ENCODE assay signal across 9 cellular contexts in genomic region chr5:67003906-67004729, GRCh38.
A peak's percentile ranks its signal among the peaks of the same experiment; 100 is the strongest.
DNase-seq lines count a peak whose midpoint lies in the region; ATAC-seq, FAIRE-seq and TF ChIP-seq lines count a peak whose summit lies in the region.
"Had no signal": no experiment of that assay in that cellular context is flagged by ENCODE, and none has a peak within 500 bp of the region (broad histone marks: within the 10 kb centered on the region; RNA-seq: fewer than 3 reads in every experiment).

No MANE protein-coding gene starts in this region.

- peak overlapping the region; percentile 2 for H3K18ac ChIP-seq in trophoblast cell (ENCODE audit: low read length)

- no peak for TF ChIP-seq CTCF in heart right ventricle (IDR thresholded peaks at IDR 0.05)
- no peak for TF ChIP-seq CTCF in thyroid gland (IDR thresholded peaks at IDR 0.05)

- H3K4me2 ChIP-seq in trophoblast cell (ENCODE audit: low read length), result peak overlapping the region; percentile 96

- 1% methylated on average over 54 of the region's 54 CpGs for WGBS in heart right ventricle, 2 donors
- WGBS in trophoblast cell (ENCODE audit: extremely low coverage, insufficient coverage, insufficient read length), result no CpG with 5 or more reads among the region's 54 CpGs
- whole genome bisulfite sequencing in thyroid gland, 2 donors, result 1% methylated on average over 30 to 34 of the region's 54 CpGs

- H3K4me1 ChIP-seq in heart right ventricle (peaks cover 5 to 64% (median 54%) of the 10 kb centered on the region in 9 donors), trophoblast cell (ENCODE audit: control insufficient read depth in 1 of 2, insufficient read depth in 2 of 2, low read length in 2 of 2) (peaks cover 0 to 2% of the 10 kb centered on the region in 2 experiments), thyroid gland (peaks cover 28 to 47% of the 10 kb centered on the region in 2 donors)

- H2BK12ac ChIP-seq in trophoblast cell (ENCODE audit: low read length), result no peak overlapping the region

- H3K9me3 ChIP-seq in heart right ventricle (no peaks in the 10 kb centered on the region), trophoblast cell (ENCODE audit: insufficient read depth, low read depth, low read length) (no peaks in the 10 kb centered on the region), thyroid gland (no peaks in the 10 kb centered on the region)

- H3K27ac ChIP-seq in heart right ventricle, result peak overlapping the region; percentile 79 to 94 (median 88)
- peak overlapping the region; percentile 68 for H3K27ac ChIP-seq in trophoblast cell (ENCODE audit: low read depth, low read length)
- peak overlapping the region; percentile 69 to 87 (median 84) for H3K27ac ChIP-seq in thyroid gland

- ATAC-seq in heart right ventricle, result peak; percentile 89 to 95 (median 92)

- H3K23ac ChIP-seq in trophoblast cell (ENCODE audit: low read length), result no peak overlapping the region

- TF ChIP-seq POLR2A in H54 (IDR thresholded peaks at IDR 0.05; ENCODE audit: low read depth, low read length) (no peak), thyroid gland (IDR thresholded peaks at IDR 0.05) (peak in 1 of 2 donors; percentile 81)

- H3K14ac ChIP-seq in trophoblast cell (ENCODE audit: low read length), result no peak overlapping the region

- peak overlapping the region; percentile 67 for H2AFZ ChIP-seq in trophoblast cell (ENCODE audit: insufficient read depth, low read length, poor library complexity)

- H3K9ac ChIP-seq in trophoblast cell (ENCODE audit: low read length), result peak overlapping the region; percentile 41

- intact Hi-C loops in heart right ventricle (cut with DNase I) (loop anchor here in 4 of 10 donors (1.0 to 10.0 kb wide), 4 partner anchors 89 to 98 kb away; no protein-coding TSS in a partner anchor), thyroid gland (cut with DNase I) (loop anchor here (10.0 kb wide), 1 partner anchor 91 kb away; no protein-coding TSS in a partner anchor)

- H4K8ac ChIP-seq in trophoblast cell (ENCODE audit: low read depth, low read length), result peak overlapping the region; percentile 55

- H3K79me2 ChIP-seq in trophoblast cell (ENCODE audit: control insufficient read depth, insufficient read depth, low read length, poor library complexity), result peaks cover 2% of the 10 kb centered on the region

- peak overlapping the region; percentile 59 for H4K91ac ChIP-seq in trophoblast cell (ENCODE audit: low read depth, low read length)

- H2BK120ac ChIP-seq in trophoblast cell (ENCODE audit: insufficient read depth, low read length, poor library complexity), result peak overlapping the region; percentile 20

- H3K4me3 ChIP-seq in heart right ventricle, result peak overlapping the region; percentile 38 to 70 (median 60)
- H3K4me3 ChIP-seq in trophoblast cell (ENCODE audit: low read depth, low read length), result peak overlapping the region; percentile 74
- H3K4me3 ChIP-seq in thyroid gland (replicated peaks in 1 of 3), result peak overlapping the region; percentile 16 to 29 (median 29)

- H2AK5ac ChIP-seq in trophoblast cell (ENCODE audit: low read length), result no peak overlapping the region

- H3K27me3 ChIP-seq in heart right ventricle (peaks cover 0 to 5% (median 0%) of the 10 kb centered on the region in 7 donors), trophoblast cell (ENCODE audit: insufficient read depth, low read length) (no peaks in the 10 kb centered on the region), thyroid gland (no peaks in the 10 kb centered on the region)

- no peak overlapping the region for H3K4ac ChIP-seq in trophoblast cell (ENCODE audit: low read depth, low read length)

- H4K12ac ChIP-seq in trophoblast cell (ENCODE audit: low read depth, low read length), result peak overlapping the region; percentile 52

- peaks cover 9% of the 10 kb centered on the region for H3K79me1 ChIP-seq in trophoblast cell (ENCODE audit: low read length)

- H3K36me3 ChIP-seq in heart right ventricle (no peaks in the 10 kb centered on the region), trophoblast cell (ENCODE audit: control insufficient read depth in 1 of 2, insufficient read depth in 2 of 2, low read length in 2 of 2) (no peaks in the 10 kb centered on the region), thyroid gland (no peaks in the 10 kb centered on the region)

- no peak for FAIRE-seq in H54 (lab: Jason Lieb, UNC)
- FAIRE-seq: TTC549 had no signal

- DNase-seq in COLO829 (ENCODE audit: low spot score) (peak; percentile 8), H54 (ENCODE audit: insufficient read length, low spot score) (peak; percentile 37), NCI-H1092 treated with DMSO at 0.1 percent for 48 hours (lab: John Stamatoyannopoulos, UW) (peak; percentile 57), T-helper 1 cell (peak; percentile 80 to 90 (median 84)), amniotic epithelial cell (ENCODE audit: low read depth) (peak; percentile 92), heart right ventricle (peak; percentile 80 to 94), trophoblast cell (peak; percentile 94 to 95), thyroid gland (peak; percentile 85 to 88)

- peak overlapping the region; percentile 12 for H2BK5ac ChIP-seq in trophoblast cell (ENCODE audit: low read depth, low read length, poor library complexity)

Comparison
In these comparisons a context has a peak if more than half of its experiments do, and no peak if none do; other contexts are left out.
1. Peak in every context shown above with its lines: DNase-seq, ATAC-seq, H3K4me3 ChIP-seq and H3K27ac ChIP-seq.
2. DNase-seq: peak in every context shown above with its lines; median percentile 94 in trophoblast cell; 92 in amniotic epithelial cell; 87 in heart right ventricle; 86 in thyroid gland; 84 in T-helper 1 cell; 57 in NCI-H1092 treated with DMSO at 0.1 percent for 48 hours; 37 in H54; 8 in COLO829.